1 cellular context compared by ENCODE assay signal in genomic region chr5:139820130-139820529, GRCh38.
TF ChIP-seq lines count a peak whose summit lies in the region.

No MANE protein-coding gene starts in this region.

TF ChIP-seq in IMR-90, 13 proteins besides CTCF, POLR2A, EP300 and RAD21 (continued from another document):
- TF ChIP-seq USF2 (IDR thresholded peaks at IDR 0.05; ENCODE audit: low read depth, low read length) (no peak), BHLHE40 (IDR thresholded peaks at IDR 0.05; ENCODE audit: low read depth, low read length) (no peak), SMC3 (IDR thresholded peaks at IDR 0.05; ENCODE audit: low read depth, low read length) (no peak), CEBPB (IDR thresholded peaks at IDR 0.05; ENCODE audit: low read depth, low read length) (no peak), MAZ (IDR thresholded peaks at IDR 0.05; ENCODE audit: borderline replicate concordance, low read depth, low read length) (no peak)
TF ChIP-seq in IMR-90: peak in this region for 0.
